ENCODE assay signal across 40 cellular contexts in the genomic region with DNA sequence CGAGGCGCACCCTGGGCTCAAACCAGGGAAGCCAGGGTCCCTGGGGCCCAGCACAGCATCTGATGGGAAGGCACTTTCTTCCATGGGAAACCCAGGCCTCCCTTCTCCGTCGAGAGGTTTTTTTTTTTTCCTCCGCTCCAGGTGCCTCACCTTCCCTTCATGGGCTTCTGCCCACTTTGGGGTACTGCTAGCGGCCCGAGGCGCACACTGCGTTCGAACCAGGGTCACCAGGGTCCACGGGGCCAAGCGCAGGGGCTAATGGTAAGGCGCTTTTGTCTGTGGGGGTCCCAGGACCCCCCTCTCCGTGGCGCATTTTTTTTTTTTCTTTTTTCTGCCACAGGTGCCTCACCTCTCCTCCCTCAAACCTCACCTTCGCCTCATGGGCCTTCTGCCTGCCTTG.
"Had no signal": no experiment of that assay in that cellular context is flagged by ENCODE, and none has a peak within 500 bp of the region (broad histone marks: within the 10 kb centered on the region; RNA-seq: fewer than 3 reads in every experiment).

No MANE protein-coding gene starts in this region.

- H3K4me1 ChIP-seq: adrenal gland, ascending aorta, body of pancreas, breast epithelium had no signal

- H3K4me1 Mint-ChIP-seq: activated naive CD4-positive, alpha-beta T cell treated with anti-CD3 and anti-CD28 coated beads, Interleukin-2, amount 10 ng/mL, durations not matched to agents 7 days and 5 days; activated naive CD4-positive, alpha-beta T cell treated with anti-CD3 and anti-CD28 coated beads, Interleukin-2, amount 50 U/mL, for 24 hours; activated naive CD8-positive, alpha-beta T cell treated with anti-CD3 and anti-CD28 coated beads for 36 hours; activated naive CD8-positive, alpha-beta T cell treated with anti-CD3 and anti-CD28 coated beads, Interleukin-2, amount 10 ng/mL, durations not matched to agents 7 days and 5 days; activated naive CD8-positive, alpha-beta T cell treated with anti-CD3 and anti-CD28 coated beads, Interleukin-2, amount 50 U/mL, for 24 hours; activated T-helper 17 cell treated with anti-CD3 and anti-CD28 coated beads, Interleukin-2, amount 50 U/mL, for 72 hours; brain; central memory CD8-positive, alpha-beta T cell had no signal

- H3K4me3 ChIP-seq: adrenal gland, ascending aorta, body of pancreas, breast epithelium, cardiac muscle cell had no signal

- H3K27ac Mint-ChIP-seq: activated naive CD4-positive, alpha-beta T cell treated with anti-CD3 and anti-CD28 coated beads for 36 hours; activated naive CD4-positive, alpha-beta T cell treated with anti-CD3 and anti-CD28 coated beads, Interleukin-2, amount 10 ng/mL, durations not matched to agents 7 days and 5 days; activated naive CD4-positive, alpha-beta T cell treated with anti-CD3 and anti-CD28 coated beads, Interleukin-2, amount 50 U/mL, for 24 hours; activated naive CD4-positive, alpha-beta T cell treated with anti-CD3 and anti-CD28 coated beads, Interleukin-2, amount 50 U/mL, for 72 hours; activated naive CD8-positive, alpha-beta T cell; activated naive CD8-positive, alpha-beta T cell treated with anti-CD3 and anti-CD28 coated beads for 36 hours; activated naive CD8-positive, alpha-beta T cell treated with anti-CD3 and anti-CD28 coated beads, Interleukin-2, amount 10 ng/mL, durations not matched to agents 7 days and 5 days; activated naive CD8-positive, alpha-beta T cell treated with anti-CD3 and anti-CD28 coated beads, Interleukin-2, amount 50 U/mL, for 24 hours; activated T-cell treated with anti-CD3 and anti-CD28 coated beads, Interleukin-2, amount 50 U/mL, for 24 hours; activated T-cell treated with anti-CD3 and anti-CD28 coated beads, Interleukin-2, amount 50 U/mL, for 72 hours; activated T-helper 1 cell treated with anti-CD3 and anti-CD28 coated beads, Interleukin-12 subunit alpha, Interleukin-12 subunit beta, Interleukin-2, Interleukin-4 antibody, amounts not matched to agents 30 ng/mL and 10 ng/mL and 1 ng/mL, durations not matched to agents 14 hours and 24 hours and 36 hours; activated T-helper 17 cell treated with anti-CD3 and anti-CD28 coated beads, Interleukin-2, amount 50 U/mL, for 72 hours; activated T-helper 2 cell treated with anti-CD3 and anti-CD28 coated beads, Interferon-gamma antibody, Interleukin-2, Interleukin-4, amounts not matched to agents 10 μg/mL and 5 μg/mL and 100 μg/mL, durations not matched to agents 14 hours and 24 hours and 36 hours; brain had no signal

- H3K4me3 Mint-ChIP-seq: activated naive CD4-positive, alpha-beta T cell treated with anti-CD3 and anti-CD28 coated beads for 36 hours; activated naive CD4-positive, alpha-beta T cell treated with anti-CD3 and anti-CD28 coated beads, Interleukin-2, amount 10 ng/mL, durations not matched to agents 7 days and 5 days; activated naive CD4-positive, alpha-beta T cell treated with anti-CD3 and anti-CD28 coated beads, Interleukin-2, amount 50 U/mL, for 24 hours; activated naive CD8-positive, alpha-beta T cell; activated naive CD8-positive, alpha-beta T cell treated with anti-CD3 and anti-CD28 coated beads for 36 hours; activated naive CD8-positive, alpha-beta T cell treated with anti-CD3 and anti-CD28 coated beads, Interleukin-2, amount 10 ng/mL, durations not matched to agents 7 days and 5 days; activated naive CD8-positive, alpha-beta T cell treated with anti-CD3 and anti-CD28 coated beads, Interleukin-2, amount 50 U/mL, for 24 hours; activated T-cell treated with anti-CD3 and anti-CD28 coated beads, Interleukin-2, amount 50 U/mL, for 24 hours; activated T-cell treated with anti-CD3 and anti-CD28 coated beads, Interleukin-2, amount 50 U/mL, for 4 hours; activated T-cell treated with anti-CD3 and anti-CD28 coated beads, Interleukin-2, amount 50 U/mL, for 72 hours; activated T-helper 1 cell treated with anti-CD3 and anti-CD28 coated beads, Interleukin-12 subunit alpha, Interleukin-12 subunit beta, Interleukin-2, Interleukin-4 antibody, amounts not matched to agents 30 ng/mL and 10 ng/mL and 1 ng/mL, durations not matched to agents 14 hours and 24 hours and 36 hours; activated T-helper 17 cell treated with anti-CD3 and anti-CD28 coated beads, Interleukin-2, amount 50 U/mL, for 72 hours; brain; central memory CD8-positive, alpha-beta T cell had no signal

- FAIRE-seq: astrocyte, bronchial epithelial cell had no signal

- DNase-seq: activated effector memory CD4-positive, alpha-beta T cell treated with anti-CD3 and anti-CD28 coated beads, Interleukin-2, amount 50 U/mL, for 16 hours; activated effector memory CD4-positive, alpha-beta T cell treated with Interleukin-2 at 50 U/mL for 16 hours; activated gamma-delta T cell; activated gamma-delta T cell treated with Interleukin-2 at 50 U/mL for 16 hours; activated naive CD4-positive, alpha-beta T cell; activated naive CD4-positive, alpha-beta T cell treated with anti-CD3 and anti-CD28 coated beads for 36 hours; activated naive CD4-positive, alpha-beta T cell treated with anti-CD3 and anti-CD28 coated beads, Interleukin-2, amount 10 ng/mL, durations not matched to agents 7 days and 5 days; activated naive CD4-positive, alpha-beta T cell treated with anti-CD3 and anti-CD28 coated beads, Interleukin-2, amount 50 U/mL, for 16 hours; activated naive CD4-positive, alpha-beta T cell treated with Interleukin-2 at 50 U/mL for 16 hours; activated naive CD8-positive, alpha-beta T cell treated with anti-CD3 and anti-CD28 coated beads for 36 hours; activated naive CD8-positive, alpha-beta T cell treated with anti-CD3 and anti-CD28 coated beads, Interleukin-2, amount 10 ng/mL, durations not matched to agents 7 days and 5 days; activated naive CD8-positive, alpha-beta T cell treated with anti-CD3 and anti-CD28 coated beads, Interleukin-2, amount 50 U/mL, for 24 hours; activated T-cell treated with anti-CD3 and anti-CD28 coated beads, Interleukin-2, amount 50 U/mL, for 1 hour; activated T-cell treated with anti-CD3 and anti-CD28 coated beads, Interleukin-2, amount 50 U/mL, for 24 hours; activated T-cell treated with anti-CD3 and anti-CD28 coated beads, Interleukin-2, amount 50 U/mL, for 4 hours; activated T-cell treated with anti-CD3 and anti-CD28 coated beads, Interleukin-2, amount 50 U/mL, for 48 hours; activated T-cell treated with anti-CD3 and anti-CD28 coated beads, Interleukin-2, amount 50 U/mL, for 72 hours; adrenal gland; amniotic stem cell; amygdala; anterior cingulate cortex; aorta; body of pancreas; brain microvascular endothelial cell; caudate nucleus; central memory CD4-positive, alpha-beta T cell; cerebellar nuclear complex had no signal

- H3K27ac ChIP-seq: adrenal gland, ascending aorta, body of pancreas, brain microvascular endothelial cell, breast epithelium, cardiac muscle cell had no signal

- H3K9me3 ChIP-seq: adrenal gland, ascending aorta, body of pancreas, breast epithelium had no signal

- H3K27me3 Mint-ChIP-seq: activated naive CD4-positive, alpha-beta T cell treated with anti-CD3 and anti-CD28 coated beads, Interleukin-2, amount 10 ng/mL, durations not matched to agents 7 days and 5 days; activated naive CD4-positive, alpha-beta T cell treated with anti-CD3 and anti-CD28 coated beads, Interleukin-2, amount 50 U/mL, for 24 hours; activated naive CD8-positive, alpha-beta T cell; activated naive CD8-positive, alpha-beta T cell treated with anti-CD3 and anti-CD28 coated beads for 36 hours; activated naive CD8-positive, alpha-beta T cell treated with anti-CD3 and anti-CD28 coated beads, Interleukin-2, amount 10 ng/mL, durations not matched to agents 7 days and 5 days; activated naive CD8-positive, alpha-beta T cell treated with anti-CD3 and anti-CD28 coated beads, Interleukin-2, amount 50 U/mL, for 24 hours; activated T-cell treated with anti-CD3 and anti-CD28 coated beads, Interleukin-2, amount 50 U/mL, for 24 hours; activated T-helper 17 cell treated with anti-CD3 and anti-CD28 coated beads, Interleukin-2, amount 50 U/mL, for 72 hours; brain; central memory CD8-positive, alpha-beta T cell had no signal

- H3K36me3 Mint-ChIP-seq: activated naive CD4-positive, alpha-beta T cell treated with anti-CD3 and anti-CD28 coated beads, Interleukin-2, amount 10 ng/mL, durations not matched to agents 7 days and 5 days; activated naive CD4-positive, alpha-beta T cell treated with anti-CD3 and anti-CD28 coated beads, Interleukin-2, amount 50 U/mL, for 24 hours; activated naive CD8-positive, alpha-beta T cell; activated naive CD8-positive, alpha-beta T cell treated with anti-CD3 and anti-CD28 coated beads for 36 hours; activated naive CD8-positive, alpha-beta T cell treated with anti-CD3 and anti-CD28 coated beads, Interleukin-2, amount 10 ng/mL, durations not matched to agents 7 days and 5 days; brain had no signal

- H3K36me3 ChIP-seq: adrenal gland, ascending aorta, brain microvascular endothelial cell, breast epithelium, cardiac muscle cell had no signal

- ATAC-seq: activated naive CD4-positive, alpha-beta T cell treated with anti-CD3 and anti-CD28 coated beads, Interleukin-2, amount 50 U/mL, for 72 hours; activated naive CD8-positive, alpha-beta T cell treated with anti-CD3 and anti-CD28 coated beads, Interleukin-2, amount 50 U/mL, for 24 hours; activated T-cell treated with anti-CD3 and anti-CD28 coated beads, Interleukin-2, amount 50 U/mL, for 4 hours; activated T-cell treated with anti-CD3 and anti-CD28 coated beads, Interleukin-2, amount 50 U/mL, for 72 hours; activated T-helper 17 cell treated with anti-CD3 and anti-CD28 coated beads, Interleukin-2, amount 50 U/mL, for 72 hours; body of pancreas had no signal

- H3K27me3 ChIP-seq: adrenal gland, ascending aorta, body of pancreas, brain microvascular endothelial cell, breast epithelium, cardiac muscle cell had no signal

- H3K9me3 Mint-ChIP-seq: activated naive CD4-positive, alpha-beta T cell treated with anti-CD3 and anti-CD28 coated beads, Interleukin-2, amount 50 U/mL, for 24 hours; activated naive CD4-positive, alpha-beta T cell treated with anti-CD3 and anti-CD28 coated beads, Interleukin-2, amount 50 U/mL, for 72 hours; activated naive CD8-positive, alpha-beta T cell treated with anti-CD3 and anti-CD28 coated beads for 36 hours; activated naive CD8-positive, alpha-beta T cell treated with anti-CD3 and anti-CD28 coated beads, Interleukin-2, amount 50 U/mL, for 24 hours; activated T-cell treated with anti-CD3 and anti-CD28 coated beads, Interleukin-2, amount 50 U/mL, for 24 hours; activated T-cell treated with anti-CD3 and anti-CD28 coated beads, Interleukin-2, amount 50 U/mL, for 4 hours; activated T-cell treated with anti-CD3 and anti-CD28 coated beads, Interleukin-2, amount 50 U/mL, for 72 hours; activated T-helper 1 cell treated with anti-CD3 and anti-CD28 coated beads, Interleukin-12 subunit alpha, Interleukin-12 subunit beta, Interleukin-2, Interleukin-4 antibody, amounts not matched to agents 30 ng/mL and 10 ng/mL and 1 ng/mL, durations not matched to agents 14 hours and 24 hours and 36 hours; activated T-helper 17 cell treated with anti-CD3 and anti-CD28 coated beads, Interleukin-2, amount 50 U/mL, for 72 hours; activated T-helper 2 cell treated with anti-CD3 and anti-CD28 coated beads, Interferon-gamma antibody, Interleukin-2, Interleukin-4, amounts not matched to agents 10 μg/mL and 5 μg/mL and 100 μg/mL, durations not matched to agents 14 hours and 24 hours and 36 hours; central memory CD8-positive, alpha-beta T cell had no signal
